Comparison of ENCODE assay signal across 11 cellular contexts in genomic region chr6:111727798-111728197, GRCh38.
A peak's percentile ranks its signal among the peaks of the same experiment; 100 is the strongest.
DNase-seq lines count a peak whose midpoint lies in the region; ATAC-seq, FAIRE-seq and TF ChIP-seq lines count a peak whose summit lies in the region.
"Had no signal": no experiment of that assay in that cellular context is flagged by ENCODE, and none has a peak within 500 bp of the region (broad histone marks: within the 10 kb centered on the region; RNA-seq: fewer than 3 reads in every experiment).

No MANE protein-coding gene starts in this region.

- no peaks in the 10 kb centered on the region for H3F3A ChIP-seq in PC-3 (ENCODE audit: low read length, unreplicated experiment)

- H3K9ac ChIP-seq in PC-3 (ENCODE audit: low read length): no peak overlapping the region

- H3K36me3 ChIP-seq in cardiac muscle cell: no peaks in the 10 kb centered on the region
- no peaks in the 10 kb centered on the region for H3K36me3 ChIP-seq in right atrium auricular region
- H3K36me3 ChIP-seq in PC-3 (ENCODE audit: low read depth, low read length): no peaks in the 10 kb centered on the region

- H3K4me1 ChIP-seq in cardiac muscle cell (ENCODE audit: low read depth): no peaks in the 10 kb centered on the region
- peaks cover 0 to 58% of the 10 kb centered on the region in 2 donors for H3K4me1 ChIP-seq in right atrium auricular region
- no peaks in the 10 kb centered on the region for H3K4me1 ChIP-seq in PC-3 (ENCODE audit: insufficient read depth, low read length)

- H3K9me3 ChIP-seq in cardiac muscle cell (ENCODE audit: low read depth): no peaks in the 10 kb centered on the region
- peaks cover 0 to 6% of the 10 kb centered on the region in 2 donors for H3K9me3 ChIP-seq in right atrium auricular region
- H3K9me3 ChIP-seq in PC-3 (ENCODE audit: low read length): no peaks in the 10 kb centered on the region

- POLR2A ChIA-PET in PC-3 (lab: Charles Lee; ENCODE audit: unreplicated experiment): no interaction called here

- CTCF ChIA-PET in PC-3 (lab: Charles Lee): no interaction called here
- CTCF ChIA-PET in activated CD8-positive, alpha-beta memory T cell treated with anti-CD3 and anti-CD28 coated beads, Interleukin-2, amount 10 ng/mL, durations not matched to agents 7 days and 5 days (lab: Charles Lee): interaction anchor here (1.4 to 2.3 kb wide), 3 partner anchors 9 to 146 kb away, joined by 4 to 8 read pairs (median 6); partner anchors contain the start of gene FYN

- no peaks in the 10 kb centered on the region for H3K79me2 ChIP-seq in PC-3 (ENCODE audit: low read length)

- no peaks in the 10 kb centered on the region for H3K9me2 ChIP-seq in PC-3 (replicated peaks; ENCODE audit: low read length)

- no peak overlapping the region for H3K27ac Mint-ChIP-seq in type B pancreatic cell
- H3K27ac Mint-ChIP-seq in activated CD8-positive, alpha-beta memory T cell treated with anti-CD3 and anti-CD28 coated beads, Interleukin-2, amount 10 ng/mL, durations not matched to agents 7 days and 5 days: no peak overlapping the region

- peaks cover 11% of the 10 kb centered on the region for H3K9me3 Mint-ChIP-seq in type B pancreatic cell
- H3K9me3 Mint-ChIP-seq in activated CD8-positive, alpha-beta memory T cell treated with anti-CD3 and anti-CD28 coated beads, Interleukin-2, amount 10 ng/mL, durations not matched to agents 7 days and 5 days (ENCODE audit: low read depth): no peaks in the 10 kb centered on the region

- BruUV-seq in PC-3 (replicated peaks; lab: Mats Ljungman, UMichigan): no TSS peak

- H3K27me3 Mint-ChIP-seq in type B pancreatic cell: no peaks in the 10 kb centered on the region
- no peaks in the 10 kb centered on the region for H3K27me3 Mint-ChIP-seq in activated CD8-positive, alpha-beta memory T cell treated with anti-CD3 and anti-CD28 coated beads, Interleukin-2, amount 10 ng/mL, durations not matched to agents 7 days and 5 days

- TF ChIP-seq CTCF in cardiac muscle cell (IDR thresholded peaks at IDR 0.05; ENCODE audit: low read depth, low read length) (peak; percentile 44), right atrium auricular region (IDR thresholded peaks at IDR 0.05) (peak in 1 of 2 donors; percentile 58), PC-3 (conservative IDR thresholded peaks at IDR 0.05; ENCODE audit: low read depth, low read length) (0 out of 2 replicates have a peak, but pooled peaks have one; percentile 26), fibroblast of pulmonary artery (IDR thresholded peaks at IDR 0.05; ENCODE audit: low read length, missing control alignments) (peak; percentile 42), type B pancreatic cell (conservative IDR thresholded peaks at IDR 0.05) (peak; percentile 70)

- H3K4me1 Mint-ChIP-seq in type B pancreatic cell (ENCODE audit: unreplicated experiment): peaks cover 34% of the 10 kb centered on the region
- H3K4me1 Mint-ChIP-seq in activated CD8-positive, alpha-beta memory T cell treated with anti-CD3 and anti-CD28 coated beads, Interleukin-2, amount 10 ng/mL, durations not matched to agents 7 days and 5 days: peaks cover 71% of the 10 kb centered on the region

- FAIRE-seq in GM19239 (lab: Jason Lieb, UNC): no peak
- FAIRE-seq: TTC549 had no signal

- H2AFZ ChIP-seq in PC-3 (ENCODE audit: low read length): no peak overlapping the region

- intact Hi-C loops in PC-3 (cut with micrococcal nuclease): no loop called here

- ATAC-seq in PC-3: no peak
- ATAC-seq in activated CD8-positive, alpha-beta memory T cell treated with anti-CD3 and anti-CD28 coated beads, Interleukin-2, amount 10 ng/mL, durations not matched to agents 7 days and 5 days: no peak

- H4K20me1 ChIP-seq in PC-3 (ENCODE audit: low read length): no peaks in the 10 kb centered on the region

- H3K36me3 Mint-ChIP-seq in type B pancreatic cell: peaks cover 37% of the 10 kb centered on the region
- H3K36me3 Mint-ChIP-seq in activated CD8-positive, alpha-beta memory T cell treated with anti-CD3 and anti-CD28 coated beads, Interleukin-2, amount 10 ng/mL, durations not matched to agents 7 days and 5 days: peaks cover 51% of the 10 kb centered on the region

- H3K4me3 Mint-ChIP-seq in type B pancreatic cell: no peak overlapping the region
- no peak overlapping the region for H3K4me3 Mint-ChIP-seq in activated CD8-positive, alpha-beta memory T cell treated with anti-CD3 and anti-CD28 coated beads, Interleukin-2, amount 10 ng/mL, durations not matched to agents 7 days and 5 days

- DNase-seq in cardiac muscle cell (ENCODE audit: low read depth in 1 of 2, low spot score in 1 of 2) (peak in 1 of 2 donors; percentile 69), right atrium auricular region (ENCODE audit: low spot score) (no peak), PC-3 (peak; percentile 27), fibroblast of pulmonary artery (ENCODE audit: low read depth) (peak; percentile 46), type B pancreatic cell (ENCODE audit: extremely low spot score, unreplicated experiment) (no peak), GM19239 (ENCODE audit: insufficient read length, low spot score) (no peak)
- DNase-seq in activated CD8-positive, alpha-beta memory T cell treated with anti-CD3 and anti-CD28 coated beads for 24 hours: no peak
- no peak for DNase-seq in activated CD8-positive, alpha-beta memory T cell treated with anti-CD3 and anti-CD28 coated beads, Interleukin-2, amount 10 ng/mL, durations not matched to agents 7 days and 5 days
- DNase-seq: GDM1, GOT3 had no signal

- no peak overlapping the region for H3K27ac ChIP-seq in cardiac muscle cell
- no peak overlapping the region for H3K27ac ChIP-seq in right atrium auricular region
- no peak overlapping the region for H3K27ac ChIP-seq in PC-3 (ENCODE audit: low read length)

- no peak overlapping the region for H3K4me2 ChIP-seq in PC-3 (ENCODE audit: low read length)

- H3K4me3 ChIP-seq in cardiac muscle cell (no peak overlapping the region), right atrium auricular region (no peak overlapping the region), PC-3 (ENCODE audit: low read length) (no peak overlapping the region), fibroblast of pulmonary artery (replicated peaks; ENCODE audit: low read depth, low read length) (no peak overlapping the region)

- H3K27me3 ChIP-seq in cardiac muscle cell: no peaks in the 10 kb centered on the region
- no peaks in the 10 kb centered on the region for H3K27me3 ChIP-seq in right atrium auricular region
- no peaks in the 10 kb centered on the region for H3K27me3 ChIP-seq in PC-3 (ENCODE audit: low read length)

Comparison
In these comparisons a context has a peak if more than half of its experiments do, and no peak if none do; other contexts are left out.
1. DNase-seq: peak in PC-3 (single experiment) and fibroblast of pulmonary artery (single experiment); none in right atrium auricular region (single experiment), type B pancreatic cell (single experiment), activated CD8-positive, alpha-beta memory T cell treated with anti-CD3 and anti-CD28 coated beads for 24 hours (single experiment), activated CD8-positive, alpha-beta memory T cell treated with anti-CD3 and anti-CD28 coated beads, Interleukin-2, amount 10 ng/mL, durations not matched to agents 7 days and 5 days (single experiment) and GM19239 (single experiment).